11 cellular contexts compared by ENCODE assay signal in the genomic region with DNA sequence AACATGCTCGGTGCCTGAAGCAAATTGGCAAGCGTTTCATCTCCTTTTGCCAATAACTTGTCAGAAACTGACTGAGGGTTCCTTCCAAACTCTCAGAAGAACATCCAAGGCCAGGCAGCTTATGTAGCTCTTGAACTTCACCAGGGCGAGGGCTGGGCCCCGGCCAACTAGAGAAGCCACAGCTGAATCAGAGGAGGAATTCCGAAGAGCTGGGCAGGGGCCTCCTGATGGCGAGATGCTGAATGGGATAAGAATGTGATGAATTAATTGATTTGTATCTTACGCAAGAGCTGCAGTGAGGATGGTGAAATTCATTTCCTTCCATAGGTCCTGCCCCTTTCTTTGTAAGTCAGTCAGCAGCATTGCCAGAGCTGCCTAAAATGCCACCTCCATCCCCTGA.
DNase-seq lines count a peak whose midpoint lies in the region; ATAC-seq and TF ChIP-seq lines count a peak whose summit lies in the region.
"Had no signal": no experiment of that assay in that cellular context is flagged by ENCODE, and none has a peak within 500 bp of the region (broad histone marks: within the 10 kb centered on the region; RNA-seq: fewer than 3 reads in every experiment).

No MANE protein-coding gene starts in this region.

- H3K9me3 ChIP-seq in left lung (no peaks in the 10 kb centered on the region), esophagus muscularis mucosa (no peaks in the 10 kb centered on the region)

- TF ChIP-seq EP300 in esophagus muscularis mucosa (IDR thresholded peaks at IDR 0.05), result no peak

- H3K36me3 ChIP-seq in left lung, result no peaks in the 10 kb centered on the region
- H3K36me3 ChIP-seq in esophagus muscularis mucosa, result no peaks in the 10 kb centered on the region

- DNase-seq in DMS79 treated with DMSO at 0.1 percent for 48 hours (lab: John Stamatoyannopoulos, UW), result peak; percentile 15
- DNase-seq in M059J (ENCODE audit: low read depth), result peak; percentile 71
- peak; percentile 85 for DNase-seq in astrocyte of the cerebellum (ENCODE audit: low read depth)
- peak in 1 of 2 donors; percentile 77 for DNase-seq in left lung
- DNase-seq in NCI-H2196 (lab: John Stamatoyannopoulos, UW; ENCODE audit: unreplicated experiment), result no peak
- no peak for DNase-seq in NCI-H146 treated with DMSO at 0.1 percent for 48 hours (lab: John Stamatoyannopoulos, UW; ENCODE audit: unreplicated experiment)
- DNase-seq in esophagus muscularis mucosa (ENCODE audit: extremely low spot score), result no peak
- DNase-seq: activated CD4-positive, alpha-beta memory T cell treated with anti-CD3 and anti-CD28 coated beads, Interleukin-2, amount 10 ng/mL, durations not matched to agents 7 days and 5 days; effector CD4-positive, alpha-beta T cell had no signal

- no peak overlapping the region for H3K27ac ChIP-seq in left lung
- H3K27ac ChIP-seq in esophagus muscularis mucosa (replicated peaks in 1 of 4), result no peak overlapping the region

- 60% methylated on average over 7 of the region's 7 CpGs for WGBS in esophagus muscularis mucosa

- intact Hi-C loops in left lung (cut with DNase I), result no loop called here
- intact Hi-C loops in esophagus muscularis mucosa (cut with DNase I), result no loop called here

- in situ Hi-C loops in astrocyte of the cerebellum (cut with HindIII; ENCODE audit: low sequenced_read_pairs), result no loop called here

- TF ChIP-seq CTCF in astrocyte of the cerebellum (IDR thresholded peaks at IDR 0.05; ENCODE audit: low read depth, low read length, missing control alignments), result peak; percentile 27
- no peak for TF ChIP-seq CTCF in left lung (IDR thresholded peaks at IDR 0.05)
- TF ChIP-seq CTCF in esophagus muscularis mucosa (IDR thresholded peaks at IDR 0.05), result no peak

- ATAC-seq in left lung (peak; percentile 29), HG02938 (IDR thresholded peaks at IDR 0.05; ENCODE audit: unreplicated experiment) (no peak)
- ATAC-seq: activated naive CD4-positive, alpha-beta T cell treated with anti-CD3 and anti-CD28 coated beads, Interleukin-2, amount 50 U/mL, for 72 hours had no signal

- H3K4me3 ChIP-seq in astrocyte of the cerebellum (ENCODE audit: low read depth, low read length) (no peak overlapping the region), left lung (no peak overlapping the region), esophagus muscularis mucosa (no peak overlapping the region)

- peaks cover 0 to 6% of the 10 kb centered on the region in 2 donors for H3K4me1 ChIP-seq in left lung
- no peaks in the 10 kb centered on the region for H3K4me1 ChIP-seq in esophagus muscularis mucosa

- no peak for TF ChIP-seq POLR2A in esophagus muscularis mucosa (IDR thresholded peaks at IDR 0.05; ENCODE audit: low read depth)

- H3K27me3 ChIP-seq in left lung (no peaks in the 10 kb centered on the region), esophagus muscularis mucosa (no peaks in the 10 kb centered on the region)

Comparison
In these comparisons a context has a peak if more than half of its experiments do, and no peak if none do; other contexts are left out.
1. DNase-seq: peak in DMS79 treated with DMSO at 0.1 percent for 48 hours (single experiment), M059J (single experiment) and astrocyte of the cerebellum (single experiment); none in NCI-H2196 (single experiment), NCI-H146 treated with DMSO at 0.1 percent for 48 hours (single experiment) and esophagus muscularis mucosa (single experiment).